Comparison of ENCODE assay signal across 8 cellular contexts in the genomic region with DNA sequence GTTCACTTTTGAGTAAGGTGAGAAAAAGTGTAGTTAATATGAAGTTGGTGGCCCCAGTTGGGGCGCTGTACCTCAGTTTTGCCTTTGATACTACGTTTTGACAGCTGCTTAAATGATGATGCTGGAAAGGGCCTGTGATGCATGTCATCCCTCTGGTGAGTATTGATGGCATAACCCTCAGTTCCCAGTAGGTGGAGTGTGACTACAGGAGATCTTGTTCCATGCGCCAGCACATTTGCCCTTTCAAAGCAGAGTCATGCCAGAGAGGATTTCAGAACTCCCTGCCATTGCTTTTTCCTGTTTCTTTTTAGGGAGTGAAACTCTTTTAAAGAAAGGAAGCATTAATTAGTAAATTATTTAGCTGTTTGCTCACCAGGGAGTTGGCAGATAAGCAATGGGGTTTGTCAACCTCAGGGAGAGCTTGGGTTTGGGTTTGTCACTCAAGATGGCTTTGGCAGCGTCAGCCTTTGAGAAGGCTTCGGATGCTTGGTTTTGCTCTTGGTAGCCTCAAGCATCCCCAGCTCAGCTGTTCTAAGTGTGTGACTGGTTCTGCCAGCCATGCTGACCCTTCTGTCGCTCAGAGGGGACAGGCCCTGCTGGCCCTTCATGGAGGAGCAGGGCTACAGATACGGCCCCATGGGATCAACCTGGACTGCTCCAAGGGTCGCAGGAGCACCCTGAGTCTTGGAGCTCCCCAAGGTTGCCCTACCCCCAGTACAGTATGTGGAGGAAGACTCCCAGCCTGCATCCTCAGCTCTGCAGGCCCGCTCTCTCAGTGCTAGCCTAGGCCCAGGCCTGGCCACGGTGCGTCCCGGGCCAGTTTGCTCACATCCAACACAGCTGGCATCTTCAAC. TPM values are rescaled to one million over a fixed set of nuclear protein-coding genes. Genes with fewer than 3 reads are reported as not detected.
A peak's percentile ranks its signal among the peaks of the same experiment; 100 is the strongest.
DNase-seq lines count a peak whose midpoint lies in the region; ATAC-seq and TF ChIP-seq lines count a peak whose summit lies in the region.

No MANE protein-coding gene starts in this region.

- H3K9me2 ChIP-seq in SK-N-SH = no peaks in the 10 kb centered on the region

- peak; percentile 43 for ATAC-seq in HG02840 (IDR thresholded peaks at IDR 0.05; ENCODE audit: low FRiP score, unreplicated experiment)

- CTCF ChIA-PET in A673 (lab: Charles Lee) (no interaction called here), SK-N-SH (lab: Yijun Ruan, JAX) (interaction anchor here (0.5 to 9.0 kb wide), 74 partner anchors 8 to 403 kb away, joined by 3 to 250 read pairs (median 5); partner anchors contain the start of gene ARMC9)

- POLR2A ChIA-PET in A673 (lab: Charles Lee; ENCODE audit: low non-redundant PET) (no interaction called here), SK-N-SH (lab: Yijun Ruan, JAX) (interaction anchor here (0.7 kb wide), 1 partner anchor 236 kb away, joined by 4 read pairs; no protein-coding TSS in a partner anchor)

- H3K4me3 ChIP-seq in A673 (ENCODE audit: low read depth, low read length, poor library complexity, severe bottlenecking) = no peak overlapping the region
- peak overlapping the region in 1 of 2 experiments; percentile 45; a peak in 1 of 4 replicates for H3K4me3 ChIP-seq in SK-N-SH (ENCODE audit: low read depth in 2 of 2, low read length in 1 of 2)
- H3K4me3 ChIP-seq in brain microvascular endothelial cell (ENCODE audit: low read depth, low read length) = no peak overlapping the region
- no peak overlapping the region for H3K4me3 ChIP-seq in skeletal muscle tissue (ENCODE audit: low read length in 3 of 3)

- H3K36me3 ChIP-seq in A673 (ENCODE audit: insufficient read depth, low read length, poor library complexity, severe bottlenecking) = no peaks in the 10 kb centered on the region
- peaks cover 22 to 32% of the 10 kb centered on the region in 2 experiments for H3K36me3 ChIP-seq in SK-N-SH (replicated peaks in 1 of 2; ENCODE audit: control insufficient read depth in 1 of 2, insufficient read depth in 2 of 2, low read length in 1 of 2)
- peaks cover 46% of the 10 kb centered on the region for H3K36me3 ChIP-seq in brain microvascular endothelial cell (replicated peaks)
- H3K36me3 ChIP-seq in skeletal muscle tissue (ENCODE audit: control insufficient read depth in 3 of 3, insufficient read depth in 3 of 3, low read length in 3 of 3) = no peaks in the 10 kb centered on the region

- H2AFZ ChIP-seq in SK-N-SH (ENCODE audit: low read depth) = no peak overlapping the region

- H4K20me1 ChIP-seq in SK-N-SH (ENCODE audit: insufficient read depth) = no peaks in the 10 kb centered on the region

- H3K9ac ChIP-seq in SK-N-SH = no peak overlapping the region
- peak overlapping the region in 2 of 3 donors; percentile 34 to 54 for H3K9ac ChIP-seq in skeletal muscle tissue (ENCODE audit: low read depth in 1 of 3, low read length in 3 of 3)

- H3K4me2 ChIP-seq in SK-N-SH = no peak overlapping the region

- H3K4me1 ChIP-seq in A673 (ENCODE audit: insufficient read depth, low read length, poor library complexity, severe bottlenecking) (no peaks in the 10 kb centered on the region), SK-N-SH (ENCODE audit: control insufficient read depth in 1 of 2, insufficient read depth in 2 of 2, low read depth in 1 of 2, low read length in 1 of 2) (peaks cover 0 to 15% of the 10 kb centered on the region in 2 experiments; a peak in 2 of 4 replicates), skeletal muscle tissue (ENCODE audit: control insufficient read depth in 3 of 3, insufficient read depth in 3 of 3, low read length in 3 of 3) (peaks cover 0 to 12% (median 4%) of the 10 kb centered on the region in 3 donors)

- no peaks in the 10 kb centered on the region for H3K27me3 ChIP-seq in A673 (replicated peaks; ENCODE audit: insufficient read depth, low read depth, low read length, poor library complexity)
- H3K27me3 ChIP-seq in SK-N-SH (ENCODE audit: insufficient read depth) = no peaks in the 10 kb centered on the region
- no peaks in the 10 kb centered on the region for H3K27me3 ChIP-seq in brain microvascular endothelial cell (replicated peaks)
- H3K27me3 ChIP-seq in skeletal muscle tissue (ENCODE audit: control insufficient read depth in 3 of 3, insufficient read depth in 3 of 3, low read length in 3 of 3) = no peaks in the 10 kb centered on the region

- TF ChIP-seq CTCF in A673 (conservative IDR thresholded peaks at IDR 0.05; ENCODE audit: low read depth, low read length) (peak; percentile 83), GM13976 (IDR thresholded peaks at IDR 0.05; ENCODE audit: borderline replicate concordance, control extremely low read depth, extremely low read depth, insufficient read depth, missing control alignments) (peak; percentile 82), SK-N-SH (IDR thresholded peaks at IDR 0.05) (peak; percentile 80), brain microvascular endothelial cell (IDR thresholded peaks at IDR 0.05; ENCODE audit: low read depth, low read length, missing control alignments) (peak; percentile 84)

- H3F3A ChIP-seq in SK-N-SH (replicated peaks; ENCODE audit: insufficient read depth) = peaks cover 7% of the 10 kb centered on the region

- H3K9me3 ChIP-seq in A673 (ENCODE audit: low read depth, low read length, poor library complexity, severe bottlenecking) (no peaks in the 10 kb centered on the region), SK-N-SH (no peaks in the 10 kb centered on the region), skeletal muscle tissue (ENCODE audit: control insufficient read depth in 3 of 3, low read length in 3 of 3) (no peaks in the 10 kb centered on the region)

- peak; percentile 94 for TF ChIP-seq RAD21 in SK-N-SH (IDR thresholded peaks at IDR 0.05; ENCODE audit: low read length)

- no peaks in the 10 kb centered on the region for H3K79me2 ChIP-seq in SK-N-SH (ENCODE audit: insufficient read depth)

- in situ Hi-C loops in GM13976 (cut with MboI; ENCODE audit: low sequenced_read_pairs, unreplicated experiment) = loop anchor here (10.0 kb wide), 1 partner anchor 177 kb away; no protein-coding TSS in a partner anchor
- in situ Hi-C loops in brain microvascular endothelial cell (cut with HindIII; ENCODE audit: low pct_ligation_motif_present, low sequenced_read_pairs) = no loop called here

- DNase-seq in A673 (ENCODE audit: low spot score) = peak; percentile 82
- peak; percentile 83 for DNase-seq in GM13976 (ENCODE audit: low spot score)
- DNase-seq in NCI-H1092 treated with DMSO at 0.1 percent for 48 hours (lab: John Stamatoyannopoulos, UW) = peak; percentile 50
- peak; percentile 85 for DNase-seq in SK-N-SH
- DNase-seq in brain microvascular endothelial cell = peak; percentile 79
- peak; percentile 62 for DNase-seq in iPS DF 4.7 (ENCODE audit: extremely low read depth, low spot score)

- no peak overlapping the region for H3K27ac ChIP-seq in A673 (ENCODE audit: low read depth, low read length, poor library complexity, severe bottlenecking)
- no peak overlapping the region; a peak in 1 of 4 replicates for H3K27ac ChIP-seq in SK-N-SH (ENCODE audit: low read depth in 2 of 2, low read length in 1 of 2)
- H3K27ac ChIP-seq in brain microvascular endothelial cell = no peak overlapping the region
- peak overlapping the region; percentile 67 for H3K27ac ChIP-seq in skeletal muscle tissue (ENCODE audit: low read depth, low read length)

- WGBS in SK-N-SH (ENCODE audit: low lambda C conversion rate) = 70% methylated on average over 8 of the region's 12 CpGs

- BruUV-seq in A673 (replicated peaks; lab: Mats Ljungman, UMichigan) = no TSS peak

- TF ChIP-seq EP300 in SK-N-SH (IDR thresholded peaks at IDR 0.05; ENCODE audit: borderline replicate concordance in 1 of 2, low read depth in 1 of 2, low read length in 1 of 2) = no peak

- intact Hi-C loops in A673 (cut with micrococcal nuclease; ENCODE audit: unreplicated experiment) = loop anchor here (2.0 to 10.0 kb wide), 3 partner anchors 185 to 337 kb away; no protein-coding TSS in a partner anchor

TF ChIP-seq in SK-N-SH, 30 proteins besides CTCF, POLR2A, EP300 and RAD21 (continues in another document):
- no peak for TF ChIP-seq FOSL2 (IDR thresholded peaks at IDR 0.05; ENCODE audit: borderline replicate concordance, low read depth)
- TF ChIP-seq CHD2 (IDR thresholded peaks at IDR 0.05; ENCODE audit: low read length, partially characterized antibody) = peak; percentile 15
- TF ChIP-seq, protein P1, sequence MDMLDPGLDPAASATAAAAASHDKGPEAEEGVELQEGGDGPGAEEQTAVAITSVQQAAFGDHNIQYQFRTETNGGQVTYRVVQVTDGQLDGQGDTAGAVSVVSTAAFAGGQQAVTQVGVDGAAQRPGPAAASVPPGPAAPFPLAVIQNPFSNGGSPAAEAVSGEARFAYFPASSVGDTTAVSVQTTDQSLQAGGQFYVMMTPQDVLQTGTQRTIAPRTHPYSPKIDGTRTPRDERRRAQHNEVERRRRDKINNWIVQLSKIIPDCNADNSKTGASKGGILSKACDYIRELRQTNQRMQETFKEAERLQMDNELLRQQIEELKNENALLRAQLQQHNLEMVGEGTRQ (IDR thresholded peaks at IDR 0.05; ENCODE audit: borderline replicate concordance, low read depth, low read length) = no peak
- TF ChIP-seq POLR2AphosphoS5 (IDR thresholded peaks at IDR 0.05; ENCODE audit: low read depth, low read length) = no peak
- peak; percentile 45; the same call in 1 of the 2 replicates for TF ChIP-seq RCOR1 (IDR thresholded peaks at IDR 0.05; ENCODE audit: low read length)
- no peak for TF ChIP-seq MEF2A (IDR thresholded peaks at IDR 0.05; ENCODE audit: borderline replicate concordance, low read depth)
- peak; percentile 84 for TF ChIP-seq MXI1 (IDR thresholded peaks at IDR 0.05; ENCODE audit: low read depth, low read length)
- TF ChIP-seq SIN3A (IDR thresholded peaks at IDR 0.05; ENCODE audit: borderline replicate concordance, low read depth, low read length) = peak; percentile 74
- TF ChIP-seq PBX3 (IDR thresholded peaks at IDR 0.05) = peak; percentile 24; the same call in 1 of the 2 replicates
- no peak for TF ChIP-seq MAX (IDR thresholded peaks at IDR 0.05; ENCODE audit: low read depth)
- no peak for TF ChIP-seq ELF1 (IDR thresholded peaks at IDR 0.05)

RNA-seq across cellular contexts. Expression of gene ARMC9, which starts 29.1 kb away (rescaled TPM):
- total RNA-seq in A673 (2021) (14.3 and 14.9 TPM in 2 replicates), skeletal muscle tissue (6.8 TPM)
- polyA plus RNA-seq in SK-N-SH (2012; rRNA removed) = 25.3 and 38.5 TPM in 2 replicates
- 22.3 and 27.1 TPM in 2 replicates for polyA plus RNA-seq in SK-N-SH (2012; cell fraction: cytosol; rRNA removed)
- 44.4 and 47.1 TPM in 2 replicates for polyA plus RNA-seq in SK-N-SH (2012; cell fraction: nucleus; rRNA removed)
